8 cellular contexts compared by ENCODE assay signal in the genomic region with DNA sequence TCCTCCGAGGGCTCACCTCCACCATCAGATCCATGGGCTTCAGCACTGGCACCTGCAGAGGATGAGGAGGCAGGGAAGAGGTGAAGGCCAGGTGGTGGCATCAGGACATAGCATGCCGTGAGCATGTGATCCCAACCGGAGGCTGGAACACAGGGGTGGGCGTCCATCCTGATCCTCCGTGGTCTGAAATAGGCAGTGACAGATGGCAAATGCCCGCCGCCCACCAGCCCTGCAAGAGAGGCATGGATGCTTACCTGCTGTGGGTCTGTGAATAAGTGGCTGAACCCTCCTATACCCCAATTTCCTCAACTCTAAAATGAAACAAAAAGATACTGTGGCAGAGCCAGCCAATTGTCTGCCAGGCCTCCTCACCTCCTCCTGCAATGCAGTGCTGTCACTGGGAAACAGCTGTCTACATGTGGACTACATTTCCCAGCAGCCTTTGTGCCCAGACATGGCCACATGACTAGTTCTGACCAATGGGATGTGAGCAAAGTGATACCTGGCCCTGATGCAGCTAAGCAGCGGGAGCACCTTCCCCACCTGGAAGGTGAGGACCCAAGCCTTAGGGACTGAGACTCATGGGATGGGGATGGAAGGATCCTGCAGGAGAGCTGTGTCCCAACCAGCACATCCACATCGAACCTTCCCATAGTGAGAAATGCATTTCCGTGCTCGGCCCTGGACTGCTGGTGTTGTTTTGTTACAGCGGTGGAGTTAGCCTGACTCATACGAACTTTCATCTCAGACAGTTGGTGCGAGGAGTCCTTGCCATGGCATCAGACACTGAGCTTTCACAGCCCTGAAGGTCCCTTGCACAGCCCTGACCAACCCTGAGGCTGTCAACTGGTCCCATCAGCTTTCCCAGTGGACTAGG.
A peak's percentile ranks its signal among the peaks of the same experiment; 100 is the strongest.
DNase-seq lines count a peak whose midpoint lies in the region; ATAC-seq and TF ChIP-seq lines count a peak whose summit lies in the region.

No MANE protein-coding gene starts in this region.

- H3K4me3 ChIP-seq in choroid plexus epithelial cell (ENCODE audit: low read depth, low read length): no peak overlapping the region
- H3K4me3 ChIP-seq in osteoblast (ENCODE audit: insufficient read depth, low read length): no peak overlapping the region

- peak; percentile 37 for DNase-seq in activated CD4-positive, alpha-beta T cell treated with anti-CD3 and anti-CD28 coated beads for 48 hours
- no peak for DNase-seq in activated CD4-positive, alpha-beta T cell treated with anti-CD3 and anti-CD28 coated beads for 4 hours
- peak; percentile 13 for DNase-seq in HCEC 1CT
- DNase-seq in NCI-H510A (lab: John Stamatoyannopoulos, UW): peak; percentile 7
- DNase-seq in choroid plexus epithelial cell (ENCODE audit: low read depth): peak; percentile 60
- DNase-seq in osteoblast (ENCODE audit: insufficient read length, low spot score, missing footprints): peak; percentile 97

- H3K9me3 ChIP-seq in osteoblast (ENCODE audit: low read depth, low read length): no peaks in the 10 kb centered on the region

- TF ChIP-seq CTCF in choroid plexus epithelial cell (conservative IDR thresholded peaks at IDR 0.05; ENCODE audit: low read depth, low read length) (no peak), osteoblast (IDR thresholded peaks at IDR 0.05; ENCODE audit: extremely low read depth, low read depth, low read length) (no peak)

- no peak overlapping the region for H3K4me2 ChIP-seq in osteoblast (ENCODE audit: insufficient read depth, low read length)

- ATAC-seq in GM21528 (IDR thresholded peaks at IDR 0.05; ENCODE audit: low FRiP score, unreplicated experiment) (no peak), GM19452 (IDR thresholded peaks at IDR 0.05; ENCODE audit: unreplicated experiment) (no peak)

- H3K4me1 ChIP-seq in osteoblast (ENCODE audit: insufficient read depth, low read length): no peaks in the 10 kb centered on the region

- H3K27ac ChIP-seq in osteoblast (ENCODE audit: low read depth, low read length): no peak overlapping the region

- H3K27me3 ChIP-seq in osteoblast (ENCODE audit: insufficient read depth, low read length): peaks cover 13% of the 10 kb centered on the region

- H4K20me1 ChIP-seq in osteoblast (ENCODE audit: insufficient read depth, low read length): no peaks in the 10 kb centered on the region

- no peaks in the 10 kb centered on the region for H3K36me3 ChIP-seq in osteoblast (ENCODE audit: insufficient read depth, low read length)

- H2AFZ ChIP-seq in osteoblast (ENCODE audit: low read length): no peak overlapping the region

- H3K79me2 ChIP-seq in osteoblast (ENCODE audit: insufficient read depth, low read length): no peaks in the 10 kb centered on the region

Comparison
In these comparisons a context has a peak if more than half of its experiments do, and no peak if none do; other contexts are left out.
1. DNase-seq: peak in activated CD4-positive, alpha-beta T cell treated with anti-CD3 and anti-CD28 coated beads for 48 hours (single experiment), HCEC 1CT (single experiment), NCI-H510A (single experiment), choroid plexus epithelial cell (single experiment) and osteoblast (single experiment); none in activated CD4-positive, alpha-beta T cell treated with anti-CD3 and anti-CD28 coated beads for 4 hours (0 of 2).